Comparison of ENCODE assay signal across 11 cellular contexts in genomic region chr3:188546835-188547670, GRCh38.
DNase-seq lines count a peak whose midpoint lies in the region; TF ChIP-seq lines count a peak whose summit lies in the region.
"Had no signal": no experiment of that assay in that cellular context is flagged by ENCODE, and none has a peak within 500 bp of the region (broad histone marks: within the 10 kb centered on the region; RNA-seq: fewer than 3 reads in every experiment).

No MANE protein-coding gene starts in this region.

- in situ Hi-C loops in GM13976 (cut with MboI; ENCODE audit: low sequenced_read_pairs, unreplicated experiment) = no loop called here

- DNase-seq in H4 (ENCODE audit: low spot score) = peak; percentile 73
- DNase-seq in SK-N-SH = no peak
- peak; percentile 84 for DNase-seq in fibroblast of pulmonary artery (ENCODE audit: low read depth)
- DNase-seq in smooth muscle cell (lab: John Stamatoyannopoulos, UW; ENCODE audit: unreplicated experiment) = no peak
- no peak for DNase-seq in neural progenitor cell (ENCODE audit: low spot score)
- DNase-seq in ureter (ENCODE audit: low spot score) = no peak
- no peak for DNase-seq in GM13976 (ENCODE audit: low spot score)
- DNase-seq: NCI-H1105, NCI-H510A treated with DMSO at 0.1 percent for 48 hours, retina had no signal

- TF ChIP-seq EP300 in SK-N-SH (IDR thresholded peaks at IDR 0.05; ENCODE audit: borderline replicate concordance in 1 of 2, low read depth in 1 of 2, low read length in 1 of 2) = no peak

- peak overlapping the region; percentile 27; the same call in 1 of the 2 replicates for H3K4me2 ChIP-seq in SK-N-SH
- H3K4me2 ChIP-seq in smooth muscle cell = peak overlapping the region; percentile 52
- no peak overlapping the region for H3K4me2 ChIP-seq in neural progenitor cell

- H3K27ac ChIP-seq in SK-N-SH (ENCODE audit: low read depth in 2 of 2, low read length in 1 of 2) (peak overlapping the region; percentile 33 to 68; a peak in 2 of 4 replicates), smooth muscle cell (ENCODE audit: low read depth) (peak overlapping the region; percentile 65), neural progenitor cell (no peak overlapping the region)

- H3F3A ChIP-seq in SK-N-SH (replicated peaks; ENCODE audit: insufficient read depth) = peaks cover 4% of the 10 kb centered on the region
- peaks cover 11% of the 10 kb centered on the region for H3F3A ChIP-seq in smooth muscle cell (ENCODE audit: low read depth)
- H3F3A ChIP-seq in neural progenitor cell (ENCODE audit: low read depth) = no peaks in the 10 kb centered on the region

- H3K4me1 Mint-ChIP-seq in neural progenitor cell = peaks cover 5% of the 10 kb centered on the region

- no peaks in the 10 kb centered on the region for H3K9me3 Mint-ChIP-seq in neural progenitor cell

- H3K9me2 ChIP-seq in SK-N-SH = no peaks in the 10 kb centered on the region

- no peaks in the 10 kb centered on the region for H3K27me3 Mint-ChIP-seq in neural progenitor cell (ENCODE audit: insufficient read depth, low read depth)
- H3K27me3 Mint-ChIP-seq: activated naive CD8-positive, alpha-beta T cell had no signal

- H2AFZ ChIP-seq in SK-N-SH (ENCODE audit: low read depth) = no peak overlapping the region
- H2AFZ ChIP-seq in smooth muscle cell (ENCODE audit: low read depth) = no peak overlapping the region
- no peak overlapping the region for H2AFZ ChIP-seq in neural progenitor cell (replicated peaks)

- H3K36me3 ChIP-seq in SK-N-SH (replicated peaks in 1 of 2; ENCODE audit: control insufficient read depth in 1 of 2, insufficient read depth in 2 of 2, low read length in 1 of 2) (peaks cover 0 to 19% of the 10 kb centered on the region in 2 experiments), smooth muscle cell (ENCODE audit: low read depth) (no peaks in the 10 kb centered on the region), neural progenitor cell (no peaks in the 10 kb centered on the region)

- no peak overlapping the region for H3K9ac ChIP-seq in SK-N-SH
- H3K9ac ChIP-seq in smooth muscle cell (ENCODE audit: low read depth) = no peak overlapping the region
- no peak overlapping the region for H3K9ac ChIP-seq in neural progenitor cell

- no peak for TF ChIP-seq RAD21 in SK-N-SH (IDR thresholded peaks at IDR 0.05; ENCODE audit: low read length)

- POLR2A ChIA-PET in SK-N-SH (lab: Yijun Ruan, JAX) = no interaction called here

- peaks cover 0 to 15% of the 10 kb centered on the region in 2 experiments; a peak in 3 of 4 replicates for H3K4me1 ChIP-seq in SK-N-SH (ENCODE audit: control insufficient read depth in 1 of 2, insufficient read depth in 2 of 2, low read depth in 1 of 2, low read length in 1 of 2)
- peaks cover 5% of the 10 kb centered on the region for H3K4me1 ChIP-seq in smooth muscle cell (ENCODE audit: low read depth)
- no peaks in the 10 kb centered on the region for H3K4me1 ChIP-seq in neural progenitor cell

- no peaks in the 10 kb centered on the region for H4K20me1 ChIP-seq in SK-N-SH (ENCODE audit: insufficient read depth)
- peaks cover 13% of the 10 kb centered on the region for H4K20me1 ChIP-seq in smooth muscle cell (ENCODE audit: low read depth)
- no peaks in the 10 kb centered on the region for H4K20me1 ChIP-seq in neural progenitor cell (ENCODE audit: low read depth)

- H3K9me3 ChIP-seq in SK-N-SH (no peaks in the 10 kb centered on the region), smooth muscle cell (replicated peaks; ENCODE audit: low read depth) (no peaks in the 10 kb centered on the region), neural progenitor cell (ENCODE audit: low read depth) (no peaks in the 10 kb centered on the region)

- peaks cover 25% of the 10 kb centered on the region for H3K79me2 ChIP-seq in SK-N-SH (ENCODE audit: insufficient read depth)
- H3K79me2 ChIP-seq in smooth muscle cell (ENCODE audit: low read depth) = peaks cover 27% of the 10 kb centered on the region
- no peaks in the 10 kb centered on the region for H3K79me2 ChIP-seq in neural progenitor cell (ENCODE audit: low read depth)

- H3K4me3 ChIP-seq in SK-N-SH (ENCODE audit: low read depth in 2 of 2, low read length in 1 of 2) = no peak overlapping the region
- no peak overlapping the region for H3K4me3 ChIP-seq in fibroblast of pulmonary artery (replicated peaks; ENCODE audit: low read depth, low read length)
- no peak overlapping the region for H3K4me3 ChIP-seq in smooth muscle cell
- no peak overlapping the region for H3K4me3 ChIP-seq in neural progenitor cell

- TF ChIP-seq CTCF in SK-N-SH (IDR thresholded peaks at IDR 0.05) (no peak), fibroblast of pulmonary artery (IDR thresholded peaks at IDR 0.05; ENCODE audit: low read length, missing control alignments) (no peak), smooth muscle cell (IDR thresholded peaks at IDR 0.05; ENCODE audit: borderline replicate concordance, insufficient read depth, poor library complexity, severe bottlenecking) (no peak), neural progenitor cell (IDR thresholded peaks at IDR 0.05) (no peak), GM13976 (IDR thresholded peaks at IDR 0.05; ENCODE audit: borderline replicate concordance, control extremely low read depth, extremely low read depth, insufficient read depth, missing control alignments) (no peak)

- H3K27ac Mint-ChIP-seq in neural progenitor cell = no peak overlapping the region
- H3K27ac Mint-ChIP-seq: activated naive CD8-positive, alpha-beta T cell had no signal

- H3K27me3 ChIP-seq in SK-N-SH (ENCODE audit: insufficient read depth) (no peaks in the 10 kb centered on the region), smooth muscle cell (ENCODE audit: low read depth) (no peaks in the 10 kb centered on the region), neural progenitor cell (no peaks in the 10 kb centered on the region)

- H3K4me3 Mint-ChIP-seq in neural progenitor cell = no peak overlapping the region
- H3K4me3 Mint-ChIP-seq: activated naive CD8-positive, alpha-beta T cell had no signal

- H3K36me3 Mint-ChIP-seq in neural progenitor cell = no peaks in the 10 kb centered on the region

- 54% methylated on average over 6 of the region's 6 CpGs for WGBS in SK-N-SH (ENCODE audit: low lambda C conversion rate)
- 44% methylated on average over 6 of the region's 6 CpGs for WGBS in smooth muscle cell (ENCODE audit: low lambda C conversion rate)

- CTCF ChIA-PET in SK-N-SH (lab: Yijun Ruan, JAX) = interaction anchor here (0.6 to 1.4 kb wide), 2 partner anchors 10 to 28 kb away, joined by 3 to 4 read pairs; no protein-coding TSS in a partner anchor

TF ChIP-seq in SK-N-SH, 30 proteins besides CTCF, POLR2A, EP300 and RAD21:
- TF ChIP-seq, protein P1, sequence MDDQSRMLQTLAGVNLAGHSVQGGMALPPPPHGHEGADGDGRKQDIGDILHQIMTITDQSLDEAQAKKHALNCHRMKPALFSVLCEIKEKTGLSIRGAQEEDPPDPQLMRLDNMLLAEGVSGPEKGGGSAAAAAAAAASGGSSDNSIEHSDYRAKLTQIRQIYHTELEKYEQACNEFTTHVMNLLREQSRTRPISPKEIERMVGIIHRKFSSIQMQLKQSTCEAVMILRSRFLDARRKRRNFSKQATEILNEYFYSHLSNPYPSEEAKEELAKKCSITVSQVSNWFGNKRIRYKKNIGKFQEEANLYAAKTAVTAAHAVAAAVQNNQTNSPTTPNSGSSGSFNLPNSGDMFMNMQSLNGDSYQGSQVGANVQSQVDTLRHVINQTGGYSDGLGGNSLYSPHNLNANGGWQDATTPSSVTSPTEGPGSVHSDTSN (IDR thresholded peaks at IDR 0.05) = peak; percentile 28; the same call in 1 of the 2 replicates
- TF ChIP-seq TCF12 (IDR thresholded peaks at IDR 0.05) (peak; percentile 26; the same call in 1 of the 2 replicates), TEAD4 (IDR thresholded peaks at IDR 0.05; ENCODE audit: borderline replicate concordance, insufficient read depth) (no peak), NRF1 (IDR thresholded peaks at IDR 0.05; ENCODE audit: low read depth, low read length) (no peak), POLR2AphosphoS5 (IDR thresholded peaks at IDR 0.05; ENCODE audit: low read depth, low read length) (0 out of 2 replicates have a peak, but pooled peaks have one; percentile 18), JUND (IDR thresholded peaks at IDR 0.05) (peak; percentile 48), YY1 (IDR thresholded peaks at IDR 0.05; ENCODE audit: low read depth) (no peak), GATA2 (CRISPR knock-in tag; IDR thresholded peaks at IDR 0.05) (no peak), MEF2A (IDR thresholded peaks at IDR 0.05; ENCODE audit: borderline replicate concordance, low read depth) (no peak), FOSL2 (IDR thresholded peaks at IDR 0.05; ENCODE audit: borderline replicate concordance, low read depth) (peak; percentile 55; the same call in 1 of the 2 replicates), GABPA (IDR thresholded peaks at IDR 0.05; ENCODE audit: low read depth) (peak; percentile 45)
TF ChIP-seq in SK-N-SH: peak in this region for 6.

Comparison
In these comparisons a context has a peak if more than half of its experiments do, and no peak if none do; other contexts are left out.
1. DNase-seq: peak in H4 (single experiment) and fibroblast of pulmonary artery (single experiment); none in SK-N-SH (single experiment), smooth muscle cell (single experiment), neural progenitor cell (single experiment), ureter (single experiment) and GM13976 (single experiment).